ENCODE assay signal across 8 cellular contexts in genomic region chr17:47948706-47949196, GRCh38. TPM values are rescaled to one million over a fixed set of nuclear protein-coding genes. Genes with fewer than 3 reads are reported as not detected.
A peak's percentile ranks its signal among the peaks of the same experiment; 100 is the strongest.
DNase-seq lines count a peak whose midpoint lies in the region; ATAC-seq, FAIRE-seq and TF ChIP-seq lines count a peak whose summit lies in the region.

No MANE protein-coding gene starts in this region.

- no peaks in the 10 kb centered on the region for H3K27me3 Mint-ChIP-seq in astrocyte (ENCODE audit: low read depth, unreplicated experiment)

- peak; percentile 75 for ATAC-seq in HepG2
- ATAC-seq in HG03457 (IDR thresholded peaks at IDR 0.05; ENCODE audit: unreplicated experiment): no peak
- no peak for ATAC-seq in HG03095 (IDR thresholded peaks at IDR 0.05; ENCODE audit: unreplicated experiment)
- no peak for ATAC-seq in GM18511 (IDR thresholded peaks at IDR 0.05; ENCODE audit: unreplicated experiment)

- no TSS peak for BruUV-seq in HepG2 (replicated peaks; lab: Mats Ljungman, UMichigan)

- H3K36me3 Mint-ChIP-seq in astrocyte (ENCODE audit: low read depth, unreplicated experiment): peaks cover 4% of the 10 kb centered on the region

- 0 out of 2 replicates have a peak, but pooled peaks cover 9% of the 10 kb centered on the region for H3K36me3 ChIP-seq in HUES6 (ENCODE audit: control insufficient read depth, insufficient read depth, low read length)
- H3K36me3 ChIP-seq in astrocyte (ENCODE audit: insufficient read depth, low read length): no peaks in the 10 kb centered on the region
- peaks cover 6 to 36% of the 10 kb centered on the region in 2 experiments for H3K36me3 ChIP-seq in HepG2 (replicated peaks in 1 of 2; ENCODE audit: control insufficient read depth in 1 of 2, insufficient read depth in 2 of 2, low read length in 2 of 2)

- no peaks in the 10 kb centered on the region for H4K20me1 ChIP-seq in astrocyte (ENCODE audit: insufficient read depth, low read length)
- H4K20me1 ChIP-seq in HepG2 (ENCODE audit: insufficient read depth, low read length): no peaks in the 10 kb centered on the region

- in situ Hi-C loops in HepG2 (cut with HindIII; ENCODE audit: extremely low pct_ligation_motif_present, low pct_unique_long_range_greater_than_20kb): no loop called here

- TF ChIP-seq EP300 in HepG2 (IDR thresholded peaks at IDR 0.05; ENCODE audit: low read depth in 2 of 2, low read length in 2 of 2) (peak in 1 of 2 experiments; percentile 51; a peak in 1 of 4 replicates), HepG2 (CRISPR knock-in tag; IDR thresholded peaks at IDR 0.05; ENCODE audit: borderline replicate concordance) (peak; percentile 54; the same call in 1 of the 2 replicates)

- H3K79me2 ChIP-seq in astrocyte (ENCODE audit: insufficient read depth, low read length): no peaks in the 10 kb centered on the region
- H3K79me2 ChIP-seq in HepG2 (ENCODE audit: insufficient read depth, low read length): no peaks in the 10 kb centered on the region

- H3K9ac ChIP-seq in HUES6 (ENCODE audit: low read length) (peak overlapping the region; percentile 37), astrocyte (ENCODE audit: low read length) (no peak overlapping the region), HepG2 (ENCODE audit: insufficient read depth, low read depth, low read length) (peak overlapping the region; percentile 39)

- no peak for TF ChIP-seq CTCF in astrocyte (IDR thresholded peaks at IDR 0.05; ENCODE audit: insufficient read depth, low read depth, low read length)
- TF ChIP-seq CTCF in HepG2 (CRISPR knock-in tag; IDR thresholded peaks at IDR 0.05): no peak

- TF ChIP-seq RAD21 in HepG2 (CRISPR knock-in tag; IDR thresholded peaks at IDR 0.05): no peak

- peaks cover 14% of the 10 kb centered on the region for H3K4me1 ChIP-seq in HUES6 (ENCODE audit: control insufficient read depth, insufficient read depth, low read length)
- peaks cover 11% of the 10 kb centered on the region for H3K4me1 ChIP-seq in astrocyte (ENCODE audit: insufficient read depth, low read length)
- H3K4me1 ChIP-seq in HepG2 (ENCODE audit: insufficient read depth, low read length): peaks cover 96% of the 10 kb centered on the region

- FAIRE-seq in astrocyte (lab: Jason Lieb, UNC) (no peak), HepG2 (lab: Jason Lieb, UNC) (peak; percentile 89)

- H3K9me3 ChIP-seq in HUES6 (ENCODE audit: control insufficient read depth, insufficient read depth, low read depth, low read length) (no peaks in the 10 kb centered on the region), astrocyte (ENCODE audit: insufficient read depth, low read depth, low read length) (no peaks in the 10 kb centered on the region), HepG2 (ENCODE audit: low read length) (no peaks in the 10 kb centered on the region)

- H2AFZ ChIP-seq in astrocyte (ENCODE audit: low read depth, low read length) (no peak overlapping the region), HepG2 (ENCODE audit: low read length) (no peak overlapping the region)

- H3K27me3 ChIP-seq in HUES6 (ENCODE audit: control insufficient read depth, insufficient read depth, low read length) (no peaks in the 10 kb centered on the region), astrocyte (ENCODE audit: insufficient read depth, low read length) (no peaks in the 10 kb centered on the region), HepG2 (ENCODE audit: control insufficient read depth in 1 of 2, insufficient read depth in 2 of 2, low read length in 2 of 2) (no peaks in the 10 kb centered on the region)

- H3K9me3 Mint-ChIP-seq in astrocyte (ENCODE audit: unreplicated experiment): no peaks in the 10 kb centered on the region

- no peak overlapping the region for H3K27ac ChIP-seq in HUES6 (ENCODE audit: low read depth, low read length)
- no peak overlapping the region for H3K27ac ChIP-seq in astrocyte (ENCODE audit: low read depth, low read length)
- H3K27ac ChIP-seq in HepG2 (ENCODE audit: extremely low read length, insufficient read depth, low read length): peak overlapping the region; percentile 76

- peak overlapping the region; percentile 88 for H3K4me2 ChIP-seq in astrocyte (ENCODE audit: low read length)
- peak overlapping the region; percentile 76 for H3K4me2 ChIP-seq in HepG2 (ENCODE audit: low read depth, low read length)

- TF ChIP-seq POLR2A in HepG2 (IDR thresholded peaks at IDR 0.05; ENCODE audit: insufficient read depth in 1 of 2, low read depth in 2 of 2, low read length in 2 of 2): peak in 1 of 2 experiments; percentile 45; a peak in 1 of 4 replicates

- H3K4me1 Mint-ChIP-seq in astrocyte (ENCODE audit: low read depth, unreplicated experiment): peaks cover 10% of the 10 kb centered on the region

- POLR2A ChIA-PET in HepG2 (lab: Yijun Ruan, JAX): interaction anchor here (0.9 to 15.1 kb wide), 8 partner anchors 7 to 117 kb away, joined by 3 to 267 read pairs (median 18); partner anchors contain the start of genes CDK5RAP3, LRRC46, MRPL10 and NFE2L1

- 8% methylated on average over 5 of the region's 5 CpGs for WGBS in HepG2 (ENCODE audit: low lambda C conversion rate)

- H3K4me3 ChIP-seq in HUES6 (ENCODE audit: low read depth, low read length) (no peak overlapping the region), astrocyte (ENCODE audit: insufficient read depth, low read depth, low read length) (no peak overlapping the region), HepG2 (replicated peaks in 1 of 3; ENCODE audit: insufficient read depth in 1 of 3, low read depth in 2 of 3, low read length in 3 of 3) (peak overlapping the region in 1 of 3 experiments; percentile 43; a peak in 2 of 6 replicates)

- H3K4me3 Mint-ChIP-seq in astrocyte (ENCODE audit: unreplicated experiment): peak overlapping the region; percentile 43

- DNase-seq in A172 (ENCODE audit: low spot score) (peak; percentile 33), astrocyte (ENCODE audit: low read depth) (no peak), HepG2 (ENCODE audit: low spot score) (peak; percentile 91), NCI-H128 (lab: John Stamatoyannopoulos, UW; ENCODE audit: unreplicated experiment) (no peak)

- intact Hi-C loops in HepG2 (cut with micrococcal nuclease; ENCODE audit: unreplicated experiment): loop anchor here (1.0 to 2.0 kb wide), 4 partner anchors 22 to 106 kb away; no protein-coding TSS in a partner anchor

- CTCF ChIA-PET in HepG2 (lab: Yijun Ruan, JAX; ENCODE audit: low intra/inter-chr PET ratio, low total read pairs): interaction anchor here (1.5 to 3.5 kb wide), 7 partner anchors 19 to 77 kb away, joined by 4 to 54 read pairs (median 12); partner anchors contain the start of gene CDK5RAP3

- no peak overlapping the region for H3K27ac Mint-ChIP-seq in astrocyte (ENCODE audit: unreplicated experiment)

RNA-seq across cellular contexts. Expression of gene PNPO, which starts 7.4 kb away (rescaled TPM):
- total RNA-seq in A172 (2014; rRNA removed; shearing (Covaris generic)): 59.4 and 61.9 TPM in 2 replicates
- 12.0 and 14.1 TPM in 2 replicates for total RNA-seq in astrocyte
- 63.3 and 110 TPM in 2 replicates for total RNA-seq in HepG2 (2016; rRNA removed; fragmentation: Illumina TruSeq; extraction: Trizol)
- 8.6 and 9.4 TPM in 2 replicates for total RNA-seq in HepG2 (2016; cell fraction: cytosol; rRNA removed; fragmentation: Illumina TruSeq; extraction: Trizol; ENCODE audit: low read depth)
- 66.0 and 103 TPM in 2 replicates for total RNA-seq in HepG2 (2016; cell fraction: insoluble cytoplasmic fraction; rRNA removed; fragmentation: Illumina TruSeq; extraction: Trizol)
- total RNA-seq in HepG2 (2016; cell fraction: membrane; rRNA removed; fragmentation: Illumina TruSeq; extraction: Trizol): 30.0 and 31.1 TPM in 2 replicates
- total RNA-seq in HepG2 (2016; cell fraction: nucleus; rRNA removed; fragmentation: Illumina TruSeq; extraction: Trizol): 31.0 and 31.3 TPM in 2 replicates
- 47.9 and 48.1 TPM in 2 replicates for polyA plus RNA-seq in HepG2 (2011; rRNA removed)
- 42.3 and 49.3 TPM in 2 replicates for polyA plus RNA-seq in HepG2 (2011; cell fraction: cytosol; rRNA removed)
- polyA plus RNA-seq in HepG2 (2011; cell fraction: nucleus; rRNA removed): 24.7 and 35.1 TPM in 2 replicates
- polyA plus RNA-seq in HepG2 (2012): 19.7 and 25.0 TPM in 2 replicates
- polyA plus RNA-seq in HepG2 (2016; cell fraction: cytosol; fragmentation: Illumina TruSeq; extraction: Trizol; ENCODE audit: low read depth): 4.4 and 5.2 TPM in 2 replicates
- 60.3 and 63.0 TPM in 2 replicates for polyA plus RNA-seq in HepG2 (2016; cell fraction: insoluble cytoplasmic fraction; fragmentation: Illumina TruSeq; extraction: Trizol; ENCODE audit: low read depth)
- polyA plus RNA-seq in HepG2 (2016; cell fraction: membrane; fragmentation: Illumina TruSeq; extraction: Trizol; ENCODE audit: low read depth): 18.9 and 19.7 TPM in 2 replicates
- polyA plus RNA-seq in HepG2 (2016; cell fraction: nucleus; fragmentation: Illumina TruSeq; extraction: Trizol; ENCODE audit: insufficient read depth, low read depth): 38.2 and 38.8 TPM in 2 replicates
- polyA minus RNA-seq in HepG2 (2011; rRNA and poly(A)+ RNA removed; ENCODE audit: low replicate concordance): 64.3 and 90.4 TPM in 2 replicates
- polyA minus RNA-seq in HepG2 (2011; cell fraction: cytosol; rRNA and poly(A)+ RNA removed): 33.1 and 41.3 TPM in 2 replicates
- 24.2 and 35.4 TPM in 2 replicates for polyA minus RNA-seq in HepG2 (2011; cell fraction: nucleus; rRNA and poly(A)+ RNA removed)

RNA-seq across cellular contexts. Expression of gene PRR15L, which starts 8.9 kb away (rescaled TPM):
- not detected in 2 replicates for total RNA-seq in A172 (2014; rRNA removed; shearing (Covaris generic))
- total RNA-seq in astrocyte (not detected in 2 replicates), HepG2 (2016; rRNA removed; fragmentation: Illumina TruSeq; extraction: Trizol) (2.0 and 2.4 TPM in 2 replicates)
- 0.40 and 0.62 TPM in 2 replicates for total RNA-seq in HepG2 (2016; cell fraction: cytosol; rRNA removed; fragmentation: Illumina TruSeq; extraction: Trizol; ENCODE audit: low read depth)
- 1.9 and 2.5 TPM in 2 replicates for total RNA-seq in HepG2 (2016; cell fraction: insoluble cytoplasmic fraction; rRNA removed; fragmentation: Illumina TruSeq; extraction: Trizol)
- total RNA-seq in HepG2 (2016; cell fraction: membrane; rRNA removed; fragmentation: Illumina TruSeq; extraction: Trizol): 0.93 and 1.0 TPM in 2 replicates
- 0.65 and 0.88 TPM in 2 replicates for total RNA-seq in HepG2 (2016; cell fraction: nucleus; rRNA removed; fragmentation: Illumina TruSeq; extraction: Trizol)
- polyA plus RNA-seq in HepG2 (2011; rRNA removed): 0.44 and 0.47 TPM in 2 replicates
- polyA plus RNA-seq in HepG2 (2011; cell fraction: cytosol; rRNA removed): 0.64 and 0.77 TPM in 2 replicates
- polyA plus RNA-seq in HepG2 (2011; cell fraction: nucleus; rRNA removed): 0.37 and 0.81 TPM in 2 replicates
- polyA plus RNA-seq in HepG2 (2012): 0.49 and 0.95 TPM in 2 replicates
- polyA plus RNA-seq in HepG2 (2016; cell fraction: cytosol; fragmentation: Illumina TruSeq; extraction: Trizol; ENCODE audit: low read depth): 0.11 and 0.28 TPM in 2 replicates
- 2.2 TPM in 2 replicates for polyA plus RNA-seq in HepG2 (2016; cell fraction: insoluble cytoplasmic fraction; fragmentation: Illumina TruSeq; extraction: Trizol; ENCODE audit: low read depth)
- 0.43 and 0.52 TPM in 2 replicates for polyA plus RNA-seq in HepG2 (2016; cell fraction: membrane; fragmentation: Illumina TruSeq; extraction: Trizol; ENCODE audit: low read depth)
- polyA plus RNA-seq in HepG2 (2016; cell fraction: nucleus; fragmentation: Illumina TruSeq; extraction: Trizol; ENCODE audit: insufficient read depth, low read depth): 1.1 and 1.2 TPM in 2 replicates
- 1.4 TPM in 1 of 2 replicates, not detected in the other for polyA minus RNA-seq in HepG2 (2011; rRNA and poly(A)+ RNA removed; ENCODE audit: low replicate concordance)
- polyA minus RNA-seq in HepG2 (2011; cell fraction: cytosol; rRNA and poly(A)+ RNA removed): 0.40 and 0.44 TPM in 2 replicates
- 0.62 TPM in 1 of 2 replicates, not detected in the other for polyA minus RNA-seq in HepG2 (2011; cell fraction: nucleus; rRNA and poly(A)+ RNA removed)

RNA-seq across cellular contexts. Expression of gene CDK5RAP3, which starts 22.2 kb away (rescaled TPM):
- 87.2 and 96.9 TPM in 2 replicates for total RNA-seq in A172 (2014; rRNA removed; shearing (Covaris generic))
- total RNA-seq in astrocyte (59.1 and 62.8 TPM in 2 replicates), HepG2 (2016; rRNA removed; fragmentation: Illumina TruSeq; extraction: Trizol) (86.8 and 128 TPM in 2 replicates)
- 13.1 and 20.6 TPM in 2 replicates for total RNA-seq in HepG2 (2016; cell fraction: cytosol; rRNA removed; fragmentation: Illumina TruSeq; extraction: Trizol; ENCODE audit: low read depth)
- total RNA-seq in HepG2 (2016; cell fraction: insoluble cytoplasmic fraction; rRNA removed; fragmentation: Illumina TruSeq; extraction: Trizol): 90.9 and 132 TPM in 2 replicates
- total RNA-seq in HepG2 (2016; cell fraction: membrane; rRNA removed; fragmentation: Illumina TruSeq; extraction: Trizol): 26.2 and 30.9 TPM in 2 replicates
- total RNA-seq in HepG2 (2016; cell fraction: nucleus; rRNA removed; fragmentation: Illumina TruSeq; extraction: Trizol): 159 and 187 TPM in 2 replicates
- 154 and 183 TPM in 2 replicates for polyA plus RNA-seq in HepG2 (2011; rRNA removed)
- polyA plus RNA-seq in HepG2 (2011; cell fraction: cytosol; rRNA removed): 59.3 and 67.0 TPM in 2 replicates
- 2,013 and 2,090 TPM in 2 replicates for polyA plus RNA-seq in HepG2 (2011; cell fraction: nucleus; rRNA removed)
- polyA plus RNA-seq in HepG2 (2012): 136 and 152 TPM in 2 replicates
- 10.8 and 13.3 TPM in 2 replicates for polyA plus RNA-seq in HepG2 (2016; cell fraction: cytosol; fragmentation: Illumina TruSeq; extraction: Trizol; ENCODE audit: low read depth)
- polyA plus RNA-seq in HepG2 (2016; cell fraction: insoluble cytoplasmic fraction; fragmentation: Illumina TruSeq; extraction: Trizol; ENCODE audit: low read depth): 72.7 and 80.7 TPM in 2 replicates
- 16.6 and 19.4 TPM in 2 replicates for polyA plus RNA-seq in HepG2 (2016; cell fraction: membrane; fragmentation: Illumina TruSeq; extraction: Trizol; ENCODE audit: low read depth)
- 373 and 385 TPM in 2 replicates for polyA plus RNA-seq in HepG2 (2016; cell fraction: nucleus; fragmentation: Illumina TruSeq; extraction: Trizol; ENCODE audit: insufficient read depth, low read depth)
- 116 and 143 TPM in 2 replicates for polyA minus RNA-seq in HepG2 (2011; rRNA and poly(A)+ RNA removed; ENCODE audit: low replicate concordance)
- polyA minus RNA-seq in HepG2 (2011; cell fraction: cytosol; rRNA and poly(A)+ RNA removed): 25.7 and 29.3 TPM in 2 replicates
- 252 and 268 TPM in 2 replicates for polyA minus RNA-seq in HepG2 (2011; cell fraction: nucleus; rRNA and poly(A)+ RNA removed)

RNA-seq across cellular contexts. Expression of gene SP2, which starts 52.7 kb away (rescaled TPM):
- 1.2 and 2.5 TPM in 2 replicates for total RNA-seq in A172 (2014; rRNA removed; shearing (Covaris generic))
- total RNA-seq in astrocyte (12.1 and 13.0 TPM in 2 replicates), HepG2 (2016; rRNA removed; fragmentation: Illumina TruSeq; extraction: Trizol) (1.4 and 1.5 TPM in 2 replicates)
- 0.44 and 0.71 TPM in 2 replicates for total RNA-seq in HepG2 (2016; cell fraction: cytosol; rRNA removed; fragmentation: Illumina TruSeq; extraction: Trizol; ENCODE audit: low read depth)
- 1.1 and 1.3 TPM in 2 replicates for total RNA-seq in HepG2 (2016; cell fraction: insoluble cytoplasmic fraction; rRNA removed; fragmentation: Illumina TruSeq; extraction: Trizol)
- total RNA-seq in HepG2 (2016; cell fraction: membrane; rRNA removed; fragmentation: Illumina TruSeq; extraction: Trizol): 2.2 and 2.7 TPM in 2 replicates
- 1.6 and 2.4 TPM in 2 replicates for total RNA-seq in HepG2 (2016; cell fraction: nucleus; rRNA removed; fragmentation: Illumina TruSeq; extraction: Trizol)
- 4.2 and 4.8 TPM in 2 replicates for polyA plus RNA-seq in HepG2 (2011; rRNA removed)
- polyA plus RNA-seq in HepG2 (2011; cell fraction: cytosol; rRNA removed): 1.9 and 2.3 TPM in 2 replicates
- polyA plus RNA-seq in HepG2 (2011; cell fraction: nucleus; rRNA removed): 13.9 and 14.8 TPM in 2 replicates
- polyA plus RNA-seq in HepG2 (2012): 10.5 and 11.9 TPM in 2 replicates
- polyA plus RNA-seq in HepG2 (2016; cell fraction: cytosol; fragmentation: Illumina TruSeq; extraction: Trizol; ENCODE audit: low read depth): 1.5 and 1.9 TPM in 2 replicates
- polyA plus RNA-seq in HepG2 (2016; cell fraction: insoluble cytoplasmic fraction; fragmentation: Illumina TruSeq; extraction: Trizol; ENCODE audit: low read depth): 6.9 and 11.6 TPM in 2 replicates
- polyA plus RNA-seq in HepG2 (2016; cell fraction: membrane; fragmentation: Illumina TruSeq; extraction: Trizol; ENCODE audit: low read depth): 4.2 and 5.0 TPM in 2 replicates
- polyA plus RNA-seq in HepG2 (2016; cell fraction: nucleus; fragmentation: Illumina TruSeq; extraction: Trizol; ENCODE audit: insufficient read depth, low read depth): 12.2 and 15.0 TPM in 2 replicates
- 4.3 and 7.9 TPM in 2 replicates for polyA minus RNA-seq in HepG2 (2011; rRNA and poly(A)+ RNA removed; ENCODE audit: low replicate concordance)
- 2.9 and 5.7 TPM in 2 replicates for polyA minus RNA-seq in HepG2 (2011; cell fraction: cytosol; rRNA and poly(A)+ RNA removed)
- polyA minus RNA-seq in HepG2 (2011; cell fraction: nucleus; rRNA and poly(A)+ RNA removed): 3.1 and 3.5 TPM in 2 replicates

Comparison
In these comparisons a context has a peak if more than half of its experiments do, and no peak if none do; other contexts are left out.
1. DNase-seq: peak in A172 (single experiment) and HepG2 (single experiment); none in astrocyte (single experiment) and NCI-H128 (single experiment).